7 cellular contexts compared by ENCODE assay signal in the genomic region with DNA sequence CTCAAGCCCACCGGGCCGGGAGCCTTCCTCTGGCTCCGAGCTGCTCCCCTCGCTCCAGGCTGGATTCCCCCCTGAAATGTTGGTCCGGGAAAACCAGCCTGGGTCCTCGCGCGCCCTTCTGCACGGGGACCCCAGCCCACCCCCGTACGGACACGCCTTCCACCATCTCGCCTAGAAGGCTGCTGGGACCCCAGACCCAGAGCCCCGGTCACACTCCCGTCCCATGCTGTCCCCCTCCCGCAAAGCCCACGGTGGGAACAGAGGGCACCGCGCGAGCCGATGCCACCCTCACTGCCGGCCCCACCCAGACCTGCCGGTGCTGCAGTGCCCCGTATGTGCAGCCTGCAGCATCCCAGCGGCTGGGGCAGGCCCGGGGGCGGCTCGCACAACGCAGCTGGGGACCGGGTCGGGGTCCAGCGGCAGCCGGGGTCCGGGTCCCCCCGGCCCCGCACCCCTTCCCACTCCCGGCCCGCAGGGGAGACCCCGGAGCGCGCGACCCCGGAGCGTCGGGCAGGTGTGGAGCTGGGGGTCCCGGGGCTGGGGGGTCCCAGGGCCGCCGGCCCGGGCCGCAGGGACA. TPM values are rescaled to one million over a fixed set of nuclear protein-coding genes. Genes with fewer than 3 reads are reported as not detected.
A peak's percentile ranks its signal among the peaks of the same experiment; 100 is the strongest.
DNase-seq lines count a peak whose midpoint lies in the region; ATAC-seq, FAIRE-seq and TF ChIP-seq lines count a peak whose summit lies in the region.

No MANE protein-coding gene starts in this region.

- TF ChIP-seq CTCF in GM12878 (IDR thresholded peaks at IDR 0.05 in 2 of 3, conservative IDR thresholded peaks at IDR 0.05 in 1 of 3; ENCODE audit: control insufficient read depth in 2 of 3, extremely low read depth in 1 of 3, insufficient read depth in 1 of 3, low read depth in 3 of 3, low read length in 3 of 3) (no peak), right lobe of liver (IDR thresholded peaks at IDR 0.05) (no peak)

- no peaks in the 10 kb centered on the region for H4K20me1 ChIP-seq in GM12878 (ENCODE audit: control insufficient read depth, insufficient read depth)

- intact Hi-C loops in GM12878 (cut with micrococcal nuclease; ENCODE audit: unreplicated experiment) (no loop called here), right lobe of liver (cut with DNase I) (no loop called here)

- RAD21 ChIA-PET in GM12878 (lab: Charles Lee; ENCODE audit: unreplicated experiment), result interaction anchor here (1.3 kb wide), 1 partner anchor 39 kb away, joined by 3 read pairs; no protein-coding TSS in a partner anchor

- BruUV-seq in GM12878 (replicated peaks; lab: Mats Ljungman, UMichigan), result no TSS peak

- CTCF ChIA-PET in GM12878 (lab: Yijun Ruan, JAX), result no interaction called here

- H3K27ac ChIP-seq in SJCRH30 (no peak overlapping the region), GM12878 (ENCODE audit: control insufficient read depth, insufficient read depth) (no peak overlapping the region), right lobe of liver (peak overlapping the region in 1 of 3 donors; percentile 18), substantia nigra (ENCODE audit: low read depth, low read length, poor library complexity, severe bottlenecking) (peak overlapping the region; percentile 66)

- no peak for TF ChIP-seq EP300 in GM12878 (IDR thresholded peaks at IDR 0.05; ENCODE audit: borderline replicate concordance in 1 of 2, control insufficient read depth in 1 of 2, low read depth in 2 of 2, low read length in 2 of 2)

- H3K4me2 ChIP-seq in GM12878 (ENCODE audit: control insufficient read depth, insufficient read depth), result peak overlapping the region; percentile 98

- H3K9me3 ChIP-seq in SJCRH30 (replicated peaks) (no peaks in the 10 kb centered on the region), GM12878 (replicated peaks; ENCODE audit: control insufficient read depth, insufficient read depth, low read length) (no peaks in the 10 kb centered on the region), right lobe of liver (no peaks in the 10 kb centered on the region)

- no peaks in the 10 kb centered on the region for H3K27me3 ChIP-seq in SJCRH30
- H3K27me3 ChIP-seq in GM12878 (replicated peaks in 1 of 2; ENCODE audit: control insufficient read depth in 2 of 2, insufficient read depth in 2 of 2, low read length in 1 of 2), result peaks cover 15 to 16% of the 10 kb centered on the region in 2 experiments
- peaks cover 0 to 14% of the 10 kb centered on the region in 2 donors for H3K27me3 ChIP-seq in right lobe of liver

- H3K36me3 ChIP-seq in SJCRH30 (no peaks in the 10 kb centered on the region), GM12878 (ENCODE audit: control insufficient read depth in 2 of 2, insufficient read depth in 2 of 2, low read length in 1 of 2) (no peaks in the 10 kb centered on the region; a peak in 2 of 4 replicates), right lobe of liver (no peaks in the 10 kb centered on the region)

- WGBS in GM12878 (ENCODE audit: insufficient coverage, insufficient replicate concordance, low lambda C conversion rate, missing lambda C conversion rate), result 2% methylated on average over 24 of the region's 50 CpGs
- WGBS in right lobe of liver (ENCODE audit: insufficient coverage, low coverage, low lambda C conversion rate, missing lambda C conversion rate), result 5% methylated on average over 6 of the region's 50 CpGs

- in situ Hi-C loops in GM12878 (cut with MboI), result no loop called here

- TF ChIP-seq RAD21 in GM12878 (IDR thresholded peaks at IDR 0.05; ENCODE audit: insufficient read depth, low read depth, low read length), result no peak

- ATAC-seq in GM12878, result peak; percentile 51
- peak in 3 of 4 donors; percentile 29 to 40 (median 37) for ATAC-seq in right lobe of liver
- no peak for ATAC-seq in GM21825 (IDR thresholded peaks at IDR 0.05; ENCODE audit: unreplicated experiment)

- SMC1A ChIA-PET in GM12878 (lab: Charles Lee; ENCODE audit: uncharacterized antibody, unreplicated experiment), result interaction anchor here (0.5 to 1.2 kb wide), 2 partner anchors 28 to 97 kb away, joined by 3 to 4 read pairs; no protein-coding TSS in a partner anchor

- no peak for DNase-seq in SJCRH30
- no peak for DNase-seq in GM12878 (ENCODE audit: low read depth, low spot score)
- DNase-seq in right lobe of liver, result no peak
- DNase-seq in substantia nigra (lab: John Stamatoyannopoulos, UW), result peak in 2 of 49 donors; percentile 58 to 61
- no peak for DNase-seq in HTR-8/SVneo (ENCODE audit: insufficient read length, low spot score)
- no peak for DNase-seq in NCI-H2171 treated with DMSO at 0.1 percent for 48 hours (lab: John Stamatoyannopoulos, UW)

- no peaks in the 10 kb centered on the region for H3K79me2 ChIP-seq in GM12878 (ENCODE audit: control insufficient read depth, insufficient read depth, low read length)

- H3K4me1 ChIP-seq in SJCRH30, result 0 out of 2 replicates have a peak, but pooled peaks cover 3% of the 10 kb centered on the region
- 0 out of 2 replicates have a peak, but pooled peaks cover 10% of the 10 kb centered on the region for H3K4me1 ChIP-seq in GM12878 (ENCODE audit: control insufficient read depth, insufficient read depth, low read length)
- H3K4me1 ChIP-seq in right lobe of liver, result peaks cover 0 to 15% (median 3%) of the 10 kb centered on the region in 4 donors

- FAIRE-seq in GM12878 (lab: Jason Lieb, UNC), result no peak
- FAIRE-seq in HTR-8/SVneo (lab: Jason Lieb, UNC), result no peak

- TF ChIP-seq POLR2A in GM12878 (IDR thresholded peaks at IDR 0.05; ENCODE audit: low read depth, low read length) (no peak), right lobe of liver (IDR thresholded peaks at IDR 0.05) (no peak)

- peak overlapping the region; percentile 51 for H2AFZ ChIP-seq in GM12878 (ENCODE audit: control insufficient read depth, low read depth, low read length)

- POLR2A ChIA-PET in GM12878 (lab: Charles Lee), result interaction anchor here (0.5 to 1.0 kb wide), 2 partner anchors 22 to 133 kb away, joined by 3 read pairs; no protein-coding TSS in a partner anchor

- H3K4me3 ChIP-seq in SJCRH30 (peak overlapping the region; percentile 59), GM12878 (peak overlapping the region; percentile 61; the same call in 1 of the 2 replicates), right lobe of liver (peak overlapping the region; percentile 6 to 39 (median 25))

- no peak overlapping the region for H3K9ac ChIP-seq in GM12878 (ENCODE audit: control insufficient read depth, insufficient read depth, low read length)

TF ChIP-seq in GM12878, 131 proteins besides CTCF, POLR2A, EP300 and RAD21:
- TF ChIP-seq, protein P1, sequence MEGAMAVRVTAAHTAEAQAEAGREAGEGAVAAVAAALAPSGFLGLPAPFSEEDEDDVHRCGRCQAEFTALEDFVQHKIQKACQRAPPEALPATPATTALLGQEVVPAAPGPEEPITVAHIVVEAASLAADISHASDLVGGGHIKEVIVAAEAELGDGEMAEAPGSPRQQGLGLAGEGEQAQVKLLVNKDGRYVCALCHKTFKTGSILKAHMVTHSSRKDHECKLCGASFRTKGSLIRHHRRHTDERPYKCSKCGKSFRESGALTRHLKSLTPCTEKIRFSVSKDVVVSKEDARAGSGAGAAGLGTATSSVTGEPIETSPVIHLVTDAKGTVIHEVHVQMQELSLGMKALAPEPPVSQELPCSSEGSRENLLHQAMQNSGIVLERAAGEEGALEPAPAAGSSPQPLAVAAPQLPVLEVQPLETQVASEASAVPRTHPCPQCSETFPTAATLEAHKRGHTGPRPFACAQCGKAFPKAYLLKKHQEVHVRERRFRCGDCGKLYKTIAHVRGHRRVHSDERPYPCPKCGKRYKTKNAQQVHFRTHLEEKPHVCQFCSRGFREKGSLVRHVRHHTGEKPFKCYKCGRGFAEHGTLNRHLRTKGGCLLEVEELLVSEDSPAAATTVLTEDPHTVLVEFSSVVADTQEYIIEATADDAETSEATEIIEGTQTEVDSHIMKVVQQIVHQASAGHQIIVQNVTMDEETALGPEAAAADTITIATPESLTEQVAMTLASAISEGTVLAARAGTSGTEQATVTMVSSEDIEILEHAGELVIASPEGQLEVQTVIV (IDR thresholded peaks at IDR 0.05; ENCODE audit: borderline replicate concordance, partially characterized antibody), result no peak
- no peak for TF ChIP-seq CHD1 (IDR thresholded peaks at IDR 0.05; ENCODE audit: low read depth, low read length)
- no peak for TF ChIP-seq CHD2 (IDR thresholded peaks at IDR 0.05; ENCODE audit: borderline replicate concordance, low read depth, low read length)
- TF ChIP-seq, protein P2, sequence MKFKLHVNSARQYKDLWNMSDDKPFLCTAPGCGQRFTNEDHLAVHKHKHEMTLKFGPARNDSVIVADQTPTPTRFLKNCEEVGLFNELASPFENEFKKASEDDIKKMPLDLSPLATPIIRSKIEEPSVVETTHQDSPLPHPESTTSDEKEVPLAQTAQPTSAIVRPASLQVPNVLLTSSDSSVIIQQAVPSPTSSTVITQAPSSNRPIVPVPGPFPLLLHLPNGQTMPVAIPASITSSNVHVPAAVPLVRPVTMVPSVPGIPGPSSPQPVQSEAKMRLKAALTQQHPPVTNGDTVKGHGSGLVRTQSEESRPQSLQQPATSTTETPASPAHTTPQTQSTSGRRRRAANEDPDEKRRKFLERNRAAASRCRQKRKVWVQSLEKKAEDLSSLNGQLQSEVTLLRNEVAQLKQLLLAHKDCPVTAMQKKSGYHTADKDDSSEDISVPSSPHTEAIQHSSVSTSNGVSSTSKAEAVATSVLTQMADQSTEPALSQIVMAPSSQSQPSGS (IDR thresholded peaks at IDR 0.05; ENCODE audit: low read length), result no peak
- no peak for TF ChIP-seq TCF3 (IDR thresholded peaks at IDR 0.05; ENCODE audit: borderline replicate concordance, insufficient read depth, low read depth, low read length)
- TF ChIP-seq SREBF2 (IDR thresholded peaks at IDR 0.05; ENCODE audit: low read length), result no peak
- no peak for TF ChIP-seq NBN (IDR thresholded peaks at IDR 0.05)
TF ChIP-seq in GM12878: peak in this region for 0.

RNA-seq across cellular contexts. Expression of a gene that starts 0.9 kb away (rescaled TPM):
- total RNA-seq in SJCRH30 (2014; rRNA removed; shearing (Covaris generic)), result 14.3 and 15.5 TPM in 2 replicates
- 1.5 and 2.0 TPM in 2 replicates for total RNA-seq in GM12878 (2013; cell fraction: nucleolus; rRNA removed)
- total RNA-seq in GM12878 (2014; rRNA removed) (0.40 and 0.65 TPM in 2 replicates), GM12878 (2014; rRNA removed; fragmentation: Illumina TruSeq; extraction: Trizol) (0.28 and 0.31 TPM in 2 replicates), GM12878 (2021) (1.3 and 1.5 TPM in 2 replicates), right lobe of liver (1 to 10 TPM in 4 of 6 experiments, under 1 TPM in 2; 0.72 to 3.0 (median 1.2) TPM)
- polyA plus RNA-seq in GM12878 (2011; ENCODE audit: low read depth), result 0.35 TPM
- polyA plus RNA-seq in GM12878 (2011; rRNA removed) (0.53 and 0.83 TPM in 2 replicates), GM12878 (2014; fragmentation: Illumina TruSeq; extraction: Trizol) (0.06 and 0.47 TPM in 2 replicates), GM12878 (2014; fragmentation: Nextera tagmentation; extraction: Ambion mirVana) (under 1 TPM; 0.02 TPM), GM12878 (2014; rRNA removed) (0.76 and 0.96 TPM in 2 replicates), GM12878 (2016; fragmentation: Nextera tagmentation; extraction: Ambion mirVana) (under 1 TPM; 0.69 to 0.74 TPM)
- polyA plus RNA-seq in GM12878 (2011; cell fraction: cytosol; rRNA removed), result 1.4 and 1.7 TPM in 2 replicates
- 1.5 and 1.8 TPM in 2 replicates for polyA plus RNA-seq in GM12878 (2011; cell fraction: nucleus; rRNA removed)
- 0.41 TPM in 2 replicates for polyA plus RNA-seq in GM12878 (2012)
- polyA minus RNA-seq in GM12878 (2011; rRNA and poly(A)+ RNA removed), result 1.3 and 2.2 TPM in 2 replicates
- polyA minus RNA-seq in GM12878 (2011; cell fraction: cytosol; rRNA and poly(A)+ RNA removed), result 0.52 and 1.3 TPM in 2 replicates
- 1.2 and 2.4 TPM in 2 replicates for polyA minus RNA-seq in GM12878 (2011; cell fraction: nucleus; rRNA and poly(A)+ RNA removed)
